ENCODE assay signal across 9 cellular contexts in genomic region chr14:73460691-73461127, GRCh38. TPM values are rescaled to one million over a fixed set of nuclear protein-coding genes. Genes with fewer than 3 reads are reported as not detected.
DNase-seq lines count a peak whose midpoint lies in the region; ATAC-seq, FAIRE-seq and TF ChIP-seq lines count a peak whose summit lies in the region.
"Had no signal": no experiment of that assay in that cellular context is flagged by ENCODE, and none has a peak within 500 bp of the region (broad histone marks: within the 10 kb centered on the region; RNA-seq: fewer than 3 reads in every experiment).

No MANE protein-coding gene starts in this region.

- ATAC-seq in T-helper 17 cell (no peak), HG02571 (IDR thresholded peaks at IDR 0.05; ENCODE audit: unreplicated experiment) (no peak), HG02763 (IDR thresholded peaks at IDR 0.05; ENCODE audit: unreplicated experiment) (no peak)

- H3K27me3 ChIP-seq in A673 (replicated peaks; ENCODE audit: insufficient read depth, low read depth, low read length, poor library complexity) = no peaks in the 10 kb centered on the region

- intact Hi-C loops in A673 (cut with micrococcal nuclease; ENCODE audit: unreplicated experiment) = no loop called here

- H3K27ac Mint-ChIP-seq in HFFc6 (peak overlapping the region; percentile 69), T-helper 17 cell (peak overlapping the region; percentile 37)

- POLR2A ChIA-PET in A673 (lab: Charles Lee; ENCODE audit: low non-redundant PET) = no interaction called here

- no TSS peak for BruUV-seq in A673 (replicated peaks; lab: Mats Ljungman, UMichigan)

- no peak overlapping the region for H3K4me3 ChIP-seq in A673 (ENCODE audit: low read depth, low read length, poor library complexity, severe bottlenecking)
- no peak overlapping the region for H3K4me3 ChIP-seq in foreskin fibroblast (ENCODE audit: low read depth in 1 of 2, low read length in 2 of 2)

- H3K36me3 Mint-ChIP-seq in HFFc6 (ENCODE audit: low read depth) (peaks cover 5% of the 10 kb centered on the region; the same call in 1 of the 2 replicates), T-helper 17 cell (ENCODE audit: low read depth) (peaks cover 5% of the 10 kb centered on the region)

- no peaks in the 10 kb centered on the region for H3K36me3 ChIP-seq in A673 (ENCODE audit: insufficient read depth, low read length, poor library complexity, severe bottlenecking)

- H3K9me3 ChIP-seq in A673 (ENCODE audit: low read depth, low read length, poor library complexity, severe bottlenecking) (no peaks in the 10 kb centered on the region), T-helper 17 cell (ENCODE audit: control insufficient read depth, low read length, poor library complexity, severe bottlenecking) (no peaks in the 10 kb centered on the region)

- no peak overlapping the region for H3K27ac ChIP-seq in A673 (ENCODE audit: low read depth, low read length, poor library complexity, severe bottlenecking)

- H3K4me3 Mint-ChIP-seq in HFFc6 = peak overlapping the region; percentile 13
- H3K4me3 Mint-ChIP-seq in T-helper 17 cell = no peak overlapping the region

- H3K9me3 Mint-ChIP-seq in HFFc6 = no peaks in the 10 kb centered on the region

- peaks cover 47% of the 10 kb centered on the region for H3K4me1 ChIP-seq in A673 (ENCODE audit: insufficient read depth, low read length, poor library complexity, severe bottlenecking)

- TF ChIP-seq CTCF in A673 (conservative IDR thresholded peaks at IDR 0.05; ENCODE audit: low read depth, low read length) (no peak), HFFc6 (IDR thresholded peaks at IDR 0.05) (no peak), foreskin fibroblast (IDR thresholded peaks at IDR 0.05; ENCODE audit: low read depth, low read length) (no peak), D721Med (IDR thresholded peaks at IDR 0.05; ENCODE audit: insufficient read depth, missing control alignments) (no peak)

- CTCF ChIA-PET in A673 (lab: Charles Lee) = no interaction called here

- DNase-seq in A673 (ENCODE audit: low spot score) = peak; percentile 77
- DNase-seq in HFFc6 = peak; percentile 44
- no peak for DNase-seq in T-helper 17 cell
- DNase-seq in foreskin fibroblast = peak; percentile 31 to 61
- DNase-seq in NCI-H128 (lab: John Stamatoyannopoulos, UW; ENCODE audit: unreplicated experiment) = no peak
- DNase-seq in D721Med (ENCODE audit: insufficient read length, low spot score) = no peak
- DNase-seq: GDM1 had no signal

- H3K27me3 Mint-ChIP-seq in HFFc6 (ENCODE audit: insufficient read depth) (no peaks in the 10 kb centered on the region), T-helper 17 cell (no peaks in the 10 kb centered on the region)

- FAIRE-seq in D721Med (lab: Jason Lieb, UNC) = no peak

- H3K4me1 Mint-ChIP-seq in HFFc6 (ENCODE audit: low read depth) = peaks cover 80% of the 10 kb centered on the region
- H3K4me1 Mint-ChIP-seq in T-helper 17 cell = peaks cover 38% of the 10 kb centered on the region

RNA-seq across cellular contexts. Expression of gene NUMB, which starts 2.4 kb away (rescaled TPM):
- total RNA-seq in A673 (2021) = 46.3 and 59.8 TPM in 2 replicates
- total RNA-seq in HFFc6 (2021; fragmentation: NEBNext Ultra II Directional; extraction: Animal tissue kit (Norgen Biotek cat#: 25700)) = 10 to 100 TPM; 60.1 to 80.8 (median 71.4) TPM
- total RNA-seq in T-helper 17 cell = 10 to 100 TPM; 38.8 to 45.7 TPM

RNA-seq across cellular contexts. Expression of gene RIOX1, which starts 30.0 kb away (rescaled TPM):
- 27.8 and 29.3 TPM in 2 replicates for total RNA-seq in A673 (2021)
- 10 to 100 TPM; 10.7 to 13.3 (median 11.8) TPM for total RNA-seq in HFFc6 (2021; fragmentation: NEBNext Ultra II Directional; extraction: Animal tissue kit (Norgen Biotek cat#: 25700))
- 10 to 100 TPM; 25.1 to 31.7 TPM for total RNA-seq in T-helper 17 cell

Comparison
In these comparisons a context has a peak if more than half of its experiments do, and no peak if none do; other contexts are left out.
1. DNase-seq: peak in A673 (single experiment), HFFc6 (single experiment) and foreskin fibroblast (2 of 2); none in T-helper 17 cell (0 of 3), NCI-H128 (single experiment) and D721Med (single experiment).